Comparison of ENCODE assay signal across 1 cellular context in genomic region chr11:115504279-115505158, GRCh38.
TF ChIP-seq lines count a peak whose summit lies in the region.

CADM1 (minus strand) TSS chr11:115504415.

TF ChIP-seq in K562, 482 proteins besides CTCF, POLR2A, EP300 and RAD21 (continued from another document):
- TF ChIP-seq PHF20 (IDR thresholded peaks at IDR 0.05; ENCODE audit: partially characterized antibody) = no peak
- no peak for TF ChIP-seq NR0B1 (IDR thresholded peaks at IDR 0.05; ENCODE audit: partially characterized antibody)
- no peak for TF ChIP-seq CBFB (CRISPR knock-in tag; IDR thresholded peaks at IDR 0.05)
- TF ChIP-seq HLTF (IDR thresholded peaks at IDR 0.05) = no peak
- no peak for TF ChIP-seq ZNF3 (CRISPR knock-in tag; IDR thresholded peaks at IDR 0.05)
- peak; percentile 66 for TF ChIP-seq CTCFL (IDR thresholded peaks at IDR 0.05; ENCODE audit: borderline replicate concordance, insufficient read depth, low read depth, low read length, poor library complexity, severe bottlenecking)
- peak; percentile 51; the same call in 1 of the 2 replicates for TF ChIP-seq VEZF1 (CRISPR knock-in tag; IDR thresholded peaks at IDR 0.05)
- TF ChIP-seq FOXO4 (CRISPR knock-in tag; IDR thresholded peaks at IDR 0.05) = no peak
- TF ChIP-seq HMG20A (CRISPR knock-in tag; conservative IDR thresholded peaks at IDR 0.05) = no peak
- no peak for TF ChIP-seq DIDO1 (tag; IDR thresholded peaks at IDR 0.05; ENCODE audit: low read depth)
- TF ChIP-seq SMAD3 (CRISPR knock-in tag; conservative IDR thresholded peaks at IDR 0.05) = no peak
- no peak for TF ChIP-seq KDM2B (CRISPR knock-in tag; IDR thresholded peaks at IDR 0.05)
- peak in 1 of 2 experiments; percentile 30 for TF ChIP-seq E2F6 (IDR thresholded peaks at IDR 0.05; ENCODE audit: borderline replicate concordance in 1 of 2, extremely low read depth in 1 of 2, insufficient read depth in 1 of 2, insufficient read length in 1 of 2, low read depth in 1 of 2, low read length in 1 of 2, poor library complexity in 1 of 2, severe bottlenecking in 1 of 2)
- TF ChIP-seq NR2C1 (IDR thresholded peaks at IDR 0.05) = no peak
- TF ChIP-seq NR2C1 (tag; IDR thresholded peaks at IDR 0.05) = no peak
- TF ChIP-seq BDP1 (IDR thresholded peaks at IDR 0.05; ENCODE audit: insufficient read depth, insufficient read length) = no peak
- TF ChIP-seq HSF4 (CRISPR knock-in tag; IDR thresholded peaks at IDR 0.05; ENCODE audit: borderline replicate concordance) = no peak
- TF ChIP-seq KHSRP (IDR thresholded peaks at IDR 0.05) = no peak
- no peak for TF ChIP-seq MXI1 (IDR thresholded peaks at IDR 0.05; ENCODE audit: low read depth, low read length)
- no peak for TF ChIP-seq ZNF740 (CRISPR knock-in tag; IDR thresholded peaks at IDR 0.05)
- peak in 1 of 2 experiments; percentile 55; a peak in 1 of 4 replicates for TF ChIP-seq ZNF740 (tag; IDR thresholded peaks at IDR 0.05)
- no peak for TF ChIP-seq ZNF79 (CRISPR knock-in tag; IDR thresholded peaks at IDR 0.05; ENCODE audit: low read depth)
- TF ChIP-seq GTF3C2 (IDR thresholded peaks at IDR 0.05; ENCODE audit: borderline replicate concordance, extremely low read depth, insufficient read length) = no peak
- TF ChIP-seq ZNF561 (CRISPR knock-in tag; conservative IDR thresholded peaks at IDR 0.05) = no peak
- TF ChIP-seq NRF1 (conservative IDR thresholded peaks at IDR 0.05 in 1 of 2, IDR thresholded peaks at IDR 0.05 in 1 of 2) = peak; percentile 36 to 42; a peak in 3 of 4 replicates
- TF ChIP-seq MAZ (CRISPR knock-in tag; conservative IDR thresholded peaks at IDR 0.05 in 1 of 2, IDR thresholded peaks at IDR 0.05 in 1 of 2) = peak in 1 of 2 experiments; percentile 58; a peak in 1 of 4 replicates
- no peak for TF ChIP-seq FOS (IDR thresholded peaks at IDR 0.05; ENCODE audit: extremely low read depth, insufficient read length)
- TF ChIP-seq NFE2L1 (tag; IDR thresholded peaks at IDR 0.05; ENCODE audit: borderline replicate concordance, low read depth) = no peak
- TF ChIP-seq NONO (IDR thresholded peaks at IDR 0.05; ENCODE audit: low read depth in 2 of 2, low read length in 1 of 2) = no peak
- TF ChIP-seq TFAM (CRISPR knock-in tag; conservative IDR thresholded peaks at IDR 0.05) = no peak
- no peak for TF ChIP-seq PPARD (CRISPR knock-in tag; IDR thresholded peaks at IDR 0.05)
- TF ChIP-seq SIN3B (IDR thresholded peaks at IDR 0.05; ENCODE audit: low read depth) = no peak
- TF ChIP-seq ZNF165 (CRISPR knock-in tag; IDR thresholded peaks at IDR 0.05; ENCODE audit: borderline replicate concordance) = no peak
- no peak for TF ChIP-seq TAL1 (IDR thresholded peaks at IDR 0.05)
- no peak for TF ChIP-seq NCOA6 (IDR thresholded peaks at IDR 0.05)
- peak; percentile 7 for TF ChIP-seq RBM25 (IDR thresholded peaks at IDR 0.05; ENCODE audit: low read depth, low read length, severe bottlenecking)
- TF ChIP-seq ZNF280B (CRISPR knock-in tag; IDR thresholded peaks at IDR 0.05) = no peak
